ENCODE assay signal across 34 cellular contexts in genomic region chr5:109531262-109531661, GRCh38.
"Had no signal": no experiment of that assay in that cellular context is flagged by ENCODE, and none has a peak within 500 bp of the region (broad histone marks: within the 10 kb centered on the region; RNA-seq: fewer than 3 reads in every experiment).

No MANE protein-coding gene starts in this region.

- H3K4me3 ChIP-seq: MG63 had no signal

- H3K36me3 ChIP-seq: MG63 had no signal

- H3K4me2 ChIP-seq: KMS-11 had no signal

- H3K9me3 ChIP-seq: MG63 had no signal

- H3K27ac ChIP-seq: KMS-11 had no signal

- DNase-seq: Karpas-422, Kasumi-1, MG63, MM.1S, MV-4-11, NCI-H1048, NCI-H1092, NCI-H1092 treated with DMSO at 0.1 percent for 48 hours, NCI-H1105, NCI-H1105 treated with DMSO at 0.1 percent for 48 hours, NCI-H1417, NCI-H1417 treated with DMSO at 0.1 percent for 48 hours, NCI-H1436, NCI-H1436 treated with DMSO at 0.1 percent for 48 hours, NCI-H146, NCI-H1694, NCI-H1694 treated with DMSO at 0.1 percent for 48 hours, NCI-H187, NCI-H187 treated with DMSO at 0.1 percent for 48 hours, NCI-H1930, NCI-H2029, NCI-H2029 treated with DMSO at 0.1 percent for 48 hours, NCI-H2081, NCI-H2081 treated with DMSO at 0.1 percent for 48 hours, NCI-H2107, NCI-H2171, NCI-H2171 treated with DMSO at 0.1 percent for 48 hours, NCI-H2227 treated with DMSO at 0.1 percent for 48 hours, NCI-H226, NCI-H345, NCI-H446, NCI-H446 treated with DMSO at 0.1 percent for 48 hours, NCI-H510A had no signal

- H3K9ac ChIP-seq: KMS-11 had no signal
